ENCODE assay signal across 22 cellular contexts in the genomic region with DNA sequence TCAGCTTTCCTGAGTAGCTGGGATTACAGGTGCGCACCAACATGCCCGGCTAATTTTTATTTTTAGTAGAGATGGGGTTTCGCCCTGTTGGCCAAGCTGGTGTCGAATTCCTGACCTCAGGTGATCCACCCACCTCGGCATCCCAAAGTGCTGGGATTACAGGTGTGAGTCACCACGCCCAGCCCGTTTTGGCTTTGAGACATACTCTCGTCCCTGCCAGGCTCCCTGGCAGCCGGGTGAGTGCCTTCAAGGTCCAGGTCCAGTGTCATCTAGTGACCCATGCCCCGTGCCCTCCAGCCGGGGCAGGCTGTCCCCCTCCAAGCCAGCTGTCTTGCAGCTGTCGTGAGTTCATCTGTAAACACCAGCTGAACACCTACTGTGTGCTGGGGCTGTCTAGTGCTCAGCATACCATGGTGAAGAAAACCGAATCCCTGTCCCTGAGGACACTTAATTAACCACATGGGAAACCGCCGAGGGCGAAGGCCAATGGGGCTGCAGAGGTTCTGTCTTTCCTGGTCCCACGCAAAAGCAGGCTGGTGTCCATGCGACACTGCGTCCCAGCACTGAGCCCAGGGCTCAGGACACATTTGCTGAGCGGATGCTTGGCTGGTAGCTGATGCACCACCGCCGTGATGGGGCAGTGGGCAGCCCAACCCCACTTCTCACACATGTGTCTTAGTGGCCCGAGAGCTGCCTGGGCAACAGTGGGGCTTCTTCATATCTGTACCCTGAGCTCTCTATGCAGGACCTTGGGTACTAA. TPM values are rescaled to one million over a fixed set of nuclear protein-coding genes. Genes with fewer than 3 reads are reported as not detected.
DNase-seq lines count a peak whose midpoint lies in the region; ATAC-seq, FAIRE-seq and TF ChIP-seq lines count a peak whose summit lies in the region.
"Had no signal": no experiment of that assay in that cellular context is flagged by ENCODE, and none has a peak within 500 bp of the region (broad histone marks: within the 10 kb centered on the region; RNA-seq: fewer than 3 reads in every experiment).

No MANE protein-coding gene starts in this region.

- no peaks in the 10 kb centered on the region for H3K27me3 ChIP-seq in bronchial epithelial cell (ENCODE audit: control insufficient read depth, insufficient read depth, low read length)
- H3K27me3 ChIP-seq in lower lobe of right lung (ENCODE audit: low read depth), result peaks cover under 1% of the 10 kb centered on the region

- no peaks in the 10 kb centered on the region for H3K9me3 ChIP-seq in lower lobe of right lung
- H3K9me3 ChIP-seq: HAP-1, SJSA1 had no signal

- intact Hi-C loops in natural killer cell (cut with micrococcal nuclease), result no loop called here
- intact Hi-C loops in lower lobe of right lung (cut with DNase I), result no loop called here

- H3K4me1 Mint-ChIP-seq in natural killer cell treated with Interleukin-12 subunit alpha and Interleukin-12 subunit beta and Interleukin-15 and Interleukin-18, amount 100 ng/mL, for 72 hours (ENCODE audit: low read depth in 2 of 2), result no peaks in the 10 kb centered on the region
- no peaks in the 10 kb centered on the region for H3K4me1 Mint-ChIP-seq in natural killer cell

- H3K36me3 ChIP-seq in bronchial epithelial cell (ENCODE audit: control insufficient read depth, insufficient read depth, low read length) (peaks cover 6% of the 10 kb centered on the region), lower lobe of right lung (no peaks in the 10 kb centered on the region)
- H3K36me3 ChIP-seq: SJSA1 had no signal

- H3K27ac Mint-ChIP-seq in natural killer cell treated with Interleukin-12 subunit alpha and Interleukin-12 subunit beta and Interleukin-15 and Interleukin-18, amount 100 ng/mL, for 72 hours, result no peak overlapping the region
- no peak overlapping the region for H3K27ac Mint-ChIP-seq in natural killer cell

- H3K27me3 Mint-ChIP-seq in natural killer cell treated with Interleukin-12 subunit alpha and Interleukin-12 subunit beta and Interleukin-15 and Interleukin-18, amount 100 ng/mL, for 72 hours, result no peaks in the 10 kb centered on the region
- H3K27me3 Mint-ChIP-seq in natural killer cell (ENCODE audit: low read depth in 2 of 2), result no peaks in the 10 kb centered on the region

- no peak for ATAC-seq in natural killer cell treated with Interleukin-12 subunit alpha and Interleukin-12 subunit beta and Interleukin-15 and Interleukin-18, amount 100 ng/mL, for 72 hours
- ATAC-seq in natural killer cell (no peak), lower lobe of right lung (no peak)
- ATAC-seq: Panc1 had no signal

- H3K4me3 ChIP-seq in bronchial epithelial cell (ENCODE audit: low read depth, low read length) (no peak overlapping the region), lower lobe of right lung (no peak overlapping the region)
- H3K4me3 ChIP-seq: GM23248, HAP-1, SJSA1 had no signal

- no peaks in the 10 kb centered on the region for H3K9me3 Mint-ChIP-seq in natural killer cell treated with Interleukin-12 subunit alpha and Interleukin-12 subunit beta and Interleukin-15 and Interleukin-18, amount 100 ng/mL, for 72 hours
- H3K9me3 Mint-ChIP-seq in natural killer cell, result no peaks in the 10 kb centered on the region

- no peak for FAIRE-seq in bronchial epithelial cell (lab: Jason Lieb, UNC)
- FAIRE-seq: D721Med, HTR-8/SVneo had no signal

- peak; percentile 28 for DNase-seq in natural killer cell treated with Interleukin-12 subunit alpha and Interleukin-12 subunit beta and Interleukin-15 and Interleukin-18, amount 100 ng/mL, for 72 hours (ENCODE audit: low spot score)
- DNase-seq in natural killer cell, result no peak
- DNase-seq in bronchial epithelial cell (ENCODE audit: low read depth), result peak; percentile 52
- DNase-seq in kidney tubule cell (ENCODE audit: low spot score), result peak; percentile 41
- no peak for DNase-seq in lower lobe of right lung
- DNase-seq in stimulated activated CD4-positive, alpha-beta T cell treated with anti-CD3 and anti-CD28 coated beads, Interleukin-4, amount 100 ng/mL, for 1 hour, result no peak
- no peak for DNase-seq in GDM1 (lab: John Stamatoyannopoulos, UW)
- no peak for DNase-seq in SIG-M5 treated with dmso at 0.1 percent for 504 hours (lab: John Stamatoyannopoulos, UW; ENCODE audit: unreplicated experiment)
- DNase-seq: EL; GM23248; NCI-H1694; NCI-H2081; NCI-H2171; NCI-H345; NCI-H524; NCI-H774; NK-92 treated with Interleukin-12 subunit alpha and Interleukin-12 subunit beta, amount 100 ng/mL, for 24 hours had no signal

- H3K36me3 Mint-ChIP-seq in natural killer cell treated with Interleukin-12 subunit alpha and Interleukin-12 subunit beta and Interleukin-15 and Interleukin-18, amount 100 ng/mL, for 72 hours, result no peaks in the 10 kb centered on the region
- no peaks in the 10 kb centered on the region for H3K36me3 Mint-ChIP-seq in natural killer cell

- no peaks in the 10 kb centered on the region for H3K4me1 ChIP-seq in lower lobe of right lung
- H3K4me1 ChIP-seq: HAP-1, SJSA1 had no signal

- H3K27ac ChIP-seq in lower lobe of right lung, result no peak overlapping the region
- H3K27ac ChIP-seq: GM23248, SJSA1 had no signal

- no peak overlapping the region for H3K4me3 Mint-ChIP-seq in natural killer cell treated with Interleukin-12 subunit alpha and Interleukin-12 subunit beta and Interleukin-15 and Interleukin-18, amount 100 ng/mL, for 72 hours
- no peak overlapping the region for H3K4me3 Mint-ChIP-seq in natural killer cell

- TF ChIP-seq CTCF in natural killer cell (IDR thresholded peaks at IDR 0.05), result no peak
- TF ChIP-seq CTCF in bronchial epithelial cell (IDR thresholded peaks at IDR 0.05; ENCODE audit: insufficient read depth, low read length, severe bottlenecking), result no peak
- TF ChIP-seq CTCF in lower lobe of right lung (IDR thresholded peaks at IDR 0.05), result no peak

RNA-seq across cellular contexts. Expression of a gene that starts 21.9 kb away (rescaled TPM):
- under 1 TPM in 1 of 2 donors, not detected in 1; 0.38 TPM for total RNA-seq in natural killer cell treated with Interleukin-12 subunit alpha and Interleukin-12 subunit beta and Interleukin-15 and Interleukin-18, amount 100 ng/mL, for 72 hours
- total RNA-seq in natural killer cell (1 to 10 TPM in 2 of 3 donors, not detected in 1; 1.2 to 5.8 TPM), bronchial epithelial cell (2.4 and 4.1 TPM in 2 replicates), lower lobe of right lung (0.50 TPM)
- total RNA-seq: SJSA1 had no signal

Comparison
In these comparisons a context has a peak if more than half of its experiments do, and no peak if none do; other contexts are left out.
1. DNase-seq: peak in natural killer cell treated with Interleukin-12 subunit alpha and Interleukin-12 subunit beta and Interleukin-15 and Interleukin-18, amount 100 ng/mL, for 72 hours (single experiment), bronchial epithelial cell (single experiment) and kidney tubule cell (single experiment); none in natural killer cell (single experiment), lower lobe of right lung (single experiment), stimulated activated CD4-positive, alpha-beta T cell treated with anti-CD3 and anti-CD28 coated beads, Interleukin-4, amount 100 ng/mL, for 1 hour (single experiment), GDM1 (single experiment) and SIG-M5 treated with dmso at 0.1 percent for 504 hours (single experiment).